In the genomic region with DNA sequence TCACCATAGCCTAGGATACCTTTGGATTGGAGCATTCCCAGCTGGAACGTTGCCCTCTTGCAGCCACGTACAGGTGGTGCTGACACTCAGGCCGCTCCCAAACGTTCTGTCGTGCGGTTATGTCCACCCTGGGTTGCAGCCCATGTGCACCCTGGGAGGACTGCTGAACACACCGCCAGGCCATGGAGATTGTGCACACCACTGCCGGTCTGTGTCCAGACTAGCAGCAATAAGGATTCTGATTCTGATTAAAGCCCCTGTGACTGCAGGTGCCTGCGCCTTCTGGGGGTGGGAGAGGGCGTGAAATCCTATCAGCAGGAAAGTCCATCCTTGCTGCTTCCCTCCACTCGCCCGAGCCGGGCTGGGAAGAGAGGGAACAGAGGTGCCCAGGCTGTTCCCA, we compare ENCODE assay signal across 24 cellular contexts.
"Had no signal": no experiment of that assay in that cellular context is flagged by ENCODE, and none has a peak within 500 bp of the region (broad histone marks: within the 10 kb centered on the region; RNA-seq: fewer than 3 reads in every experiment).

No MANE protein-coding gene starts in this region.

- H2AFZ ChIP-seq: neural progenitor cell had no signal

- H3K4me2 ChIP-seq: neural progenitor cell had no signal

- H3K9me3 ChIP-seq: esophagus squamous epithelium, heart right ventricle, prostate gland, right atrium auricular region, sigmoid colon, testis, tibial nerve, upper lobe of right lung, uterus had no signal

- H3K4me1 ChIP-seq: prostate gland, testis, uterus had no signal

- H3K27me3 ChIP-seq: esophagus squamous epithelium, heart right ventricle, neural progenitor cell, right atrium auricular region, sigmoid colon, testis, tibial nerve, upper lobe of right lung, uterus had no signal

- FAIRE-seq: endometrium, islet of Langerhans had no signal

- H3K4me3 ChIP-seq: esophagus squamous epithelium, heart right ventricle, lung, neural progenitor cell, prostate gland, right atrium auricular region, sigmoid colon, testis, tibial nerve, upper lobe of right lung, uterus had no signal

- H3K9ac ChIP-seq: neural progenitor cell had no signal

- ATAC-seq: effector memory CD8-positive, alpha-beta T cell; left ventricle myocardium superior; stimulated activated memory B cell treated with anti-CD40 and anti-IgM and Interleukin-4, amounts not matched to agents 10 μg/mL and 1 μg/mL and 100 μg/mL, for 72 hours; stimulated activated naive CD8-positive, alpha-beta T cell treated with anti-CD3 and anti-CD28 coated beads, Interleukin-15, Interleukin-2, amounts not matched to agents 100 U/mL and 50 U/mL, for 24 hours had no signal

- H3K27ac ChIP-seq: neural progenitor cell, prostate gland, testis, upper lobe of right lung, uterus had no signal

- DNase-seq: cortex of kidney; effector memory CD8-positive, alpha-beta T cell; esophagus squamous epithelium; foreskin melanocyte; glutamatergic neuron; heart right ventricle; hippocampal formation; left ventricle myocardium superior; nucleus accumbens; sigmoid colon; stimulated activated CD4-positive, alpha-beta T cell treated with anti-CD3 and anti-CD28 coated beads, Interleukin-4, amount 100 ng/mL, for 4 hours; stimulated activated naive CD8-positive, alpha-beta T cell treated with anti-CD3 and anti-CD28 coated beads, Interleukin-15, Interleukin-2, amounts not matched to agents 100 U/mL and 50 U/mL, for 24 hours; substantia nigra; testis; upper lobe of right lung; uterus had no signal

- H3K36me3 ChIP-seq: neural progenitor cell, prostate gland, right atrium auricular region, upper lobe of right lung, uterus had no signal
